ENCODE assay signal across 32 cellular contexts in genomic region chr6:86782328-86782727, GRCh38.
"Had no signal": no experiment of that assay in that cellular context is flagged by ENCODE, and none has a peak within 500 bp of the region (broad histone marks: within the 10 kb centered on the region; RNA-seq: fewer than 3 reads in every experiment).

No MANE protein-coding gene starts in this region.

- H3K27ac ChIP-seq: brain microvascular endothelial cell, SJCRH30, SK-N-MC, WERI-Rb-1 had no signal

- H3K4me1 Mint-ChIP-seq: activated CD4-positive, alpha-beta T cell treated with anti-CD3 and anti-CD28 coated beads, Interleukin-2, amount 10 ng/mL, durations not matched to agents 24 days and 14 days; activated naive CD8-positive, alpha-beta T cell treated with anti-CD3 and anti-CD28 coated beads for 36 hours; activated T-helper 17 cell treated with anti-CD3 and anti-CD28 coated beads, Interleukin-2, amount 50 U/mL, for 72 hours had no signal

- H3K4me3 ChIP-seq: SJCRH30, SK-N-MC had no signal

- H3K27me3 Mint-ChIP-seq: activated CD4-positive, alpha-beta T cell treated with anti-CD3 and anti-CD28 coated beads, Interleukin-2, amount 10 ng/mL, durations not matched to agents 24 days and 14 days; activated CD8-positive, alpha-beta T cell treated with anti-CD3 and anti-CD28 coated beads for 36 hours; activated naive CD8-positive, alpha-beta T cell treated with anti-CD3 and anti-CD28 coated beads for 36 hours; activated T-helper 17 cell treated with anti-CD3 and anti-CD28 coated beads, Interleukin-2, amount 50 U/mL, for 72 hours had no signal

- H3K4me3 Mint-ChIP-seq: activated CD4-positive, alpha-beta T cell treated with anti-CD3 and anti-CD28 coated beads, Interleukin-2, amount 10 ng/mL, durations not matched to agents 24 days and 14 days; activated CD8-positive, alpha-beta T cell treated with anti-CD3 and anti-CD28 coated beads for 36 hours; activated naive CD8-positive, alpha-beta T cell treated with anti-CD3 and anti-CD28 coated beads for 36 hours; activated T-cell treated with anti-CD3 and anti-CD28 coated beads, Interleukin-2, amount 50 U/mL, for 72 hours; activated T-helper 17 cell treated with anti-CD3 and anti-CD28 coated beads, Interleukin-2, amount 50 U/mL, for 72 hours; T-helper 2 cell treated with Interferon-gamma antibody and Interleukin-4, amounts not matched to agents 5 μg/mL and 100 μg/mL, for 36 hours had no signal

- FAIRE-seq: TTC549 had no signal

- H3K27me3 ChIP-seq: brain microvascular endothelial cell, SJCRH30 had no signal

- H3K36me3 ChIP-seq: brain microvascular endothelial cell, SJCRH30, WERI-Rb-1 had no signal

- H3K9me3 Mint-ChIP-seq: activated CD4-positive, alpha-beta T cell treated with anti-CD3 and anti-CD28 coated beads, Interleukin-2, amount 10 ng/mL, durations not matched to agents 24 days and 14 days; activated naive CD8-positive, alpha-beta T cell treated with anti-CD3 and anti-CD28 coated beads for 36 hours; activated T-helper 17 cell treated with anti-CD3 and anti-CD28 coated beads, Interleukin-2, amount 50 U/mL, for 72 hours; T-helper 2 cell treated with Interferon-gamma antibody and Interleukin-4, amounts not matched to agents 5 μg/mL and 100 μg/mL, for 36 hours had no signal

- H3K4me1 ChIP-seq: SJCRH30 had no signal

- H3K9me3 ChIP-seq: SJCRH30 had no signal

- DNase-seq: activated CD4-positive, alpha-beta T cell treated with anti-CD3 and anti-CD28 coated beads, Interleukin-2, amount 10 ng/mL, durations not matched to agents 24 days and 14 days; activated CD4-positive, alpha-beta T cell treated with anti-CD3 and anti-CD28 coated beads, Interleukin-2, amount 50 U/mL, for 4 hours; activated CD8-positive, alpha-beta T cell treated with anti-CD3 and anti-CD28 coated beads for 36 hours; activated effector memory CD4-positive, alpha-beta T cell treated with anti-CD3 and anti-CD28 coated beads, Interleukin-2, amount 50 U/mL, for 16 hours; activated naive CD4-positive, alpha-beta T cell; activated naive CD4-positive, alpha-beta T cell treated with anti-CD3 and anti-CD28 coated beads, Interleukin-2, amount 50 U/mL, for 16 hours; activated naive CD8-positive, alpha-beta T cell treated with anti-CD3 and anti-CD28 coated beads for 36 hours; activated T-cell treated with anti-CD3 and anti-CD28 coated beads, Interleukin-2, amount 50 U/mL, for 1 hour; activated T-cell treated with anti-CD3 and anti-CD28 coated beads, Interleukin-2, amount 50 U/mL, for 72 hours; amniotic stem cell; aorta; brain microvascular endothelial cell; central memory CD4-positive, alpha-beta T cell; NCI-H1092 treated with DMSO at 0.1 percent for 48 hours; NCI-H1417; NCI-H146; NCI-H187; NCI-H2029 treated with DMSO at 0.1 percent for 48 hours; NCI-H2171 treated with DMSO at 0.1 percent for 48 hours; NCI-H2227 treated with DMSO at 0.1 percent for 48 hours; NCI-H446; NCI-H510A treated with DMSO at 0.1 percent for 48 hours; NCI-H69; NCI-H82; SHP77; SJCRH30; WERI-Rb-1 had no signal

- H3K27ac Mint-ChIP-seq: activated CD4-positive, alpha-beta T cell treated with anti-CD3 and anti-CD28 coated beads, Interleukin-2, amount 10 ng/mL, durations not matched to agents 24 days and 14 days; activated CD8-positive, alpha-beta T cell treated with anti-CD3 and anti-CD28 coated beads for 36 hours; activated naive CD8-positive, alpha-beta T cell treated with anti-CD3 and anti-CD28 coated beads for 36 hours; activated T-cell treated with anti-CD3 and anti-CD28 coated beads, Interleukin-2, amount 50 U/mL, for 72 hours; activated T-helper 17 cell treated with anti-CD3 and anti-CD28 coated beads, Interleukin-2, amount 50 U/mL, for 72 hours; T-helper 2 cell treated with Interferon-gamma antibody and Interleukin-4, amounts not matched to agents 5 μg/mL and 100 μg/mL, for 36 hours had no signal

- H3K36me3 Mint-ChIP-seq: activated naive CD8-positive, alpha-beta T cell treated with anti-CD3 and anti-CD28 coated beads for 36 hours had no signal

- ATAC-seq: activated CD8-positive, alpha-beta T cell treated with anti-CD3 and anti-CD28 coated beads for 36 hours; activated T-cell treated with anti-CD3 and anti-CD28 coated beads, Interleukin-2, amount 50 U/mL, for 72 hours; activated T-helper 17 cell treated with anti-CD3 and anti-CD28 coated beads, Interleukin-2, amount 50 U/mL, for 72 hours; Panc1 had no signal
